In genomic region chr11:35717520-35717919, GRCh38 we compare ENCODE assay signal across 25 cellular contexts.
"Had no signal": no experiment of that assay in that cellular context is flagged by ENCODE, and none has a peak within 500 bp of the region (broad histone marks: within the 10 kb centered on the region; RNA-seq: fewer than 3 reads in every experiment).

No MANE protein-coding gene starts in this region.

- H3K4me3 Mint-ChIP-seq: nephron progenitor cell, type B pancreatic cell had no signal

- H3K27me3 ChIP-seq: esophagus muscularis mucosa, foreskin keratinocyte, gastroesophageal sphincter, heart left ventricle, hepatocyte, left lung, right atrium auricular region, testis, tibial artery had no signal

- H3K27ac Mint-ChIP-seq: nephron progenitor cell, type B pancreatic cell had no signal

- DNase-seq: effector memory CD4-positive, alpha-beta T cell; foreskin keratinocyte; heart left ventricle; kidney; left lung; nephron progenitor cell; nucleus accumbens; stimulated activated CD4-positive, alpha-beta T cell treated with anti-CD3 and anti-CD28 coated beads, Interleukin-12 subunit alpha, Interleukin-12 subunit beta, amount 100 ng/mL, for 4 hours; stimulated activated CD4-positive, alpha-beta T cell treated with anti-CD3 and anti-CD28 coated beads, Interleukin-1b, Interleukin-23, amount 100 ng/mL, for 48 hours; stimulated activated CD4-positive, alpha-beta T cell treated with anti-CD3 and anti-CD28 coated beads, Interleukin-4, amount 100 ng/mL, for 1 hour; stimulated activated CD8-positive, alpha-beta memory T cell treated with anti-CD3 and anti-CD28 coated beads, Interleukin-4, amount 100 ng/mL, for 48 hours; stimulated activated naive CD8-positive, alpha-beta T cell treated with anti-CD3 and anti-CD28 coated beads, Interleukin-15, Interleukin-2, amounts not matched to agents 100 U/mL and 50 U/mL, for 24 hours; substantia nigra; testis; tibial artery had no signal

- ATAC-seq: foreskin keratinocyte; gastroesophageal sphincter; heart left ventricle; left lung; sciatic nerve; stimulated activated naive CD8-positive, alpha-beta T cell treated with anti-CD3 and anti-CD28 coated beads, Interleukin-15, Interleukin-2, amounts not matched to agents 100 U/mL and 50 U/mL, for 24 hours had no signal

- H3K9me3 ChIP-seq: esophagus muscularis mucosa, gastroesophageal sphincter, heart left ventricle, left lung, prostate gland, right atrium auricular region, testis, tibial artery had no signal

- H3K4me1 ChIP-seq: foreskin keratinocyte, prostate gland had no signal

- H3K36me3 ChIP-seq: esophagus muscularis mucosa, gastroesophageal sphincter, heart left ventricle, left lung, prostate gland, right atrium auricular region, tibial artery had no signal

- H3K4me2 ChIP-seq: hepatocyte, smooth muscle cell had no signal

- H3K4me3 ChIP-seq: coronary artery, esophagus muscularis mucosa, gastroesophageal sphincter, heart left ventricle, hepatocyte, left lung, prostate gland, right atrium auricular region, smooth muscle cell, testis, tibial artery had no signal

- H3K27ac ChIP-seq: coronary artery, esophagus muscularis mucosa, foreskin keratinocyte, gastroesophageal sphincter, heart left ventricle, hepatocyte, left lung, prostate gland, right atrium auricular region, testis, tibial artery had no signal

- H2AFZ ChIP-seq: hepatocyte had no signal

- H3K27me3 Mint-ChIP-seq: type B pancreatic cell had no signal

- H3K9me3 Mint-ChIP-seq: nephron progenitor cell had no signal

- FAIRE-seq: endothelial cell of umbilical vein, kidney had no signal
